In genomic region chr3:117263735-117264134, GRCh38 we compare ENCODE assay signal across 2 cellular contexts.
TF ChIP-seq lines count a peak whose summit lies in the region.

No MANE protein-coding gene starts in this region.

TF ChIP-seq in SK-N-SH treated with all-trans-retinoic acid at 6 μM for 48 hours, 23 proteins besides CTCF, POLR2A, EP300 and RAD21 (continued from another document):
- TF ChIP-seq TSHZ2 (CRISPR knock-in tag; IDR thresholded peaks at IDR 0.05) (no peak), CREB5 (CRISPR knock-in tag; IDR thresholded peaks at IDR 0.05; ENCODE audit: low read depth) (no peak), PATZ1 (CRISPR knock-in tag; IDR thresholded peaks at IDR 0.05; ENCODE audit: borderline replicate concordance) (no peak), OSR1 (CRISPR knock-in tag; IDR thresholded peaks at IDR 0.05) (no peak), ARNTL (CRISPR knock-in tag; IDR thresholded peaks at IDR 0.05; ENCODE audit: borderline replicate concordance, low read depth) (no peak)

TF ChIP-seq in SK-N-SH, 30 proteins besides CTCF, POLR2A, EP300 and RAD21 (continued from another document):
- no peak for TF ChIP-seq TEAD4 (IDR thresholded peaks at IDR 0.05; ENCODE audit: borderline replicate concordance, insufficient read depth)
- no peak for TF ChIP-seq POLR2AphosphoS5 (IDR thresholded peaks at IDR 0.05; ENCODE audit: low read depth, low read length)
- TF ChIP-seq IRF3 (IDR thresholded peaks at IDR 0.05; ENCODE audit: low read depth, low read length): no peak
- TF ChIP-seq EZH2phosphoT487 (IDR thresholded peaks at IDR 0.05; ENCODE audit: borderline replicate concordance, low read depth): no peak
- no peak for TF ChIP-seq SMC3 (IDR thresholded peaks at IDR 0.05; ENCODE audit: low read depth, low read length)
- TF ChIP-seq USF2 (IDR thresholded peaks at IDR 0.05; ENCODE audit: borderline replicate concordance, low read depth, low read length): no peak
- TF ChIP-seq PBX3 (IDR thresholded peaks at IDR 0.05): no peak
- TF ChIP-seq FOXJ3 (CRISPR knock-in tag; IDR thresholded peaks at IDR 0.05): no peak
- no peak for TF ChIP-seq RCOR1 (IDR thresholded peaks at IDR 0.05; ENCODE audit: low read length)
- no peak for TF ChIP-seq FOXM1 (IDR thresholded peaks at IDR 0.05; ENCODE audit: low read depth)
TF ChIP-seq in SK-N-SH: peak in this region for 0.
